Comparison of ENCODE assay signal across 18 cellular contexts in the genomic region with DNA sequence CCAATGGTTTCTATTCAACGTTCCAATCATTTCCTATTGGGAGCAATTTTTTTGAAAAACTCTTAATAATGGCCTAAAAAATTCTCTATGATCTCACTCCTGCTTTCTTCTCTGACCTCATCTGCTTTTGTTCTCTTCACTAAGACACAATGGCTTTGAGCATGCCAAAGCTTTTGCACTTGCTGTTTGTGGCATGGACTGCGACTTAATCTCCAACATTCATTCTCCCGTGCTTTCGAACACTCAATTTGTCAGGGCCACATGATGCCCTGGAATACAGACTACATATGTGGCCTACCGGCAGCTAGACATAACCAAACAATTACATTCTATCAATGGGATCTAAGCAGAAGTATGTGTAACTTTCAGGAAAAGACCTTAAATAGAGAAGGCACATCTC.
DNase-seq lines count a peak whose midpoint lies in the region; ATAC-seq and TF ChIP-seq lines count a peak whose summit lies in the region.
"Had no signal": no experiment of that assay in that cellular context is flagged by ENCODE, and none has a peak within 500 bp of the region (broad histone marks: within the 10 kb centered on the region; RNA-seq: fewer than 3 reads in every experiment).

No MANE protein-coding gene starts in this region.

- no peaks in the 10 kb centered on the region for H3K27me3 ChIP-seq in naive thymus-derived CD4-positive, alpha-beta T cell (ENCODE audit: control insufficient read depth in 2 of 2, insufficient read depth in 2 of 2, low read length in 2 of 2)
- H3K27me3 ChIP-seq: MG63 had no signal

- no peak overlapping the region for H3K4me3 Mint-ChIP-seq in naive thymus-derived CD4-positive, alpha-beta T cell

- H3K27ac Mint-ChIP-seq in naive thymus-derived CD4-positive, alpha-beta T cell: no peak overlapping the region

- H3K4me1 ChIP-seq in naive thymus-derived CD4-positive, alpha-beta T cell (ENCODE audit: control insufficient read depth in 2 of 2, insufficient read depth in 2 of 2, low read length in 2 of 2): no peaks in the 10 kb centered on the region

- H3K4me3 ChIP-seq in fibroblast of the aortic adventitia (ENCODE audit: low read depth, low read length): no peak overlapping the region
- no peak overlapping the region for H3K4me3 ChIP-seq in naive thymus-derived CD4-positive, alpha-beta T cell (ENCODE audit: low read length)
- H3K4me3 ChIP-seq: MG63 had no signal

- intact Hi-C loops in left ventricle myocardium superior (cut with micrococcal nuclease): no loop called here
- intact Hi-C loops in Right ventricle myocardium inferior (cut with DNase I): no loop called here
- intact Hi-C loops in naive thymus-derived CD4-positive, alpha-beta T cell (cut with micrococcal nuclease): no loop called here

- peak; percentile 30 for ATAC-seq in left ventricle myocardium superior
- ATAC-seq in Right ventricle myocardium inferior: no peak
- no peak for ATAC-seq in naive thymus-derived CD4-positive, alpha-beta T cell

- no peak for DNase-seq in left ventricle myocardium superior
- no peak for DNase-seq in Right ventricle myocardium inferior (ENCODE audit: missing footprints)
- peak; percentile 18 for DNase-seq in fibroblast of the aortic adventitia (ENCODE audit: low read depth)
- peak; percentile 74 for DNase-seq in pons (ENCODE audit: low spot score)
- DNase-seq in DMS153 (lab: John Stamatoyannopoulos, UW): no peak
- DNase-seq in NOMO-1 (lab: John Stamatoyannopoulos, UW; ENCODE audit: unreplicated experiment in 2 of 2): no peak
- no peak for DNase-seq in D341Med (ENCODE audit: low spot score)
- no peak for DNase-seq in naive thymus-derived CD4-positive, alpha-beta T cell
- DNase-seq: ACHN, DMS79, MG63, NCI-H1694 treated with DMSO at 0.1 percent for 48 hours, NCI-H2081 treated with DMSO at 0.1 percent for 48 hours, NCI-H2171 treated with DMSO at 0.1 percent for 48 hours, NCI-H446 treated with DMSO at 0.1 percent for 48 hours, NCI-H526 treated with DMSO at 0.1 percent for 48 hours, Right ventricle myocardium superior had no signal

- CTCF ChIA-PET in naive thymus-derived CD4-positive, alpha-beta T cell (lab: Charles Lee): no interaction called here

- TF ChIP-seq CTCF in fibroblast of the aortic adventitia (IDR thresholded peaks at IDR 0.05; ENCODE audit: insufficient read depth, low read length): no peak

- no peaks in the 10 kb centered on the region for H3K4me1 Mint-ChIP-seq in naive thymus-derived CD4-positive, alpha-beta T cell

- POLR2A ChIA-PET in naive thymus-derived CD4-positive, alpha-beta T cell (lab: Charles Lee): no interaction called here

- no peaks in the 10 kb centered on the region for H3K36me3 Mint-ChIP-seq in naive thymus-derived CD4-positive, alpha-beta T cell

- no peaks in the 10 kb centered on the region for H3K27me3 Mint-ChIP-seq in naive thymus-derived CD4-positive, alpha-beta T cell

- H3K36me3 ChIP-seq in naive thymus-derived CD4-positive, alpha-beta T cell (ENCODE audit: control insufficient read depth in 2 of 3, insufficient read depth in 3 of 3, low read length in 3 of 3): no peaks in the 10 kb centered on the region
- H3K36me3 ChIP-seq: MG63 had no signal

- no peak overlapping the region for H3K27ac ChIP-seq in naive thymus-derived CD4-positive, alpha-beta T cell (ENCODE audit: low read depth, low read length)
- H3K27ac ChIP-seq: 22Rv1 had no signal

- peaks cover 0 to 5% (median 2%) of the 10 kb centered on the region in 11 donors for H3K9me3 Mint-ChIP-seq in naive thymus-derived CD4-positive, alpha-beta T cell

- H3K9me3 ChIP-seq in naive thymus-derived CD4-positive, alpha-beta T cell (ENCODE audit: control insufficient read depth in 2 of 3, low read length in 3 of 3): no peaks in the 10 kb centered on the region
- H3K9me3 ChIP-seq: MG63 had no signal

Comparison
In these comparisons a context has a peak if more than half of its experiments do, and no peak if none do; other contexts are left out.
1. DNase-seq: peak in fibroblast of the aortic adventitia (single experiment) and pons (single experiment); none in left ventricle myocardium superior (single experiment), Right ventricle myocardium inferior (single experiment), DMS153 (single experiment), NOMO-1 (0 of 2), D341Med (single experiment) and naive thymus-derived CD4-positive, alpha-beta T cell (0 of 9).